In the genomic region with DNA sequence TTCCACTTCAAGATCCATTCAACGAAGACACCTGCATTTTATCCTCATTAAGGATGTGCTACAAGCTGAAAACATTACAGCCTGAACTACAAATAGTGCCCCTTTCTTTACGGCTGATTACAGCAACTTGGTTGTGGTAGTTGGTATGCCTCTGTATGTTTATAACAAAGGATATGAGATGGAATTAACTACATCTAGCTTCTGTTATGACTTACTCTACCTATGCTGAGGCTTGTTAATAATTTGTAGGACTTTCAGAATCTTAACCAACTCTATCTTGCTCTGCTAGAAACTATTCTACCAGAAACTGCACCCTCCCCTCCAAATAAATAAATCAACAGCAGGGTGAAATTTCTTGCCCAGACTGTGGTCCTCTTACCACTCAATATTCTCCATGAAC, we compare ENCODE assay signal across 16 cellular contexts.
DNase-seq lines count a peak whose midpoint lies in the region; ATAC-seq and TF ChIP-seq lines count a peak whose summit lies in the region.
"Had no signal": no experiment of that assay in that cellular context is flagged by ENCODE, and none has a peak within 500 bp of the region (broad histone marks: within the 10 kb centered on the region; RNA-seq: fewer than 3 reads in every experiment).

No MANE protein-coding gene starts in this region.

- no peak for DNase-seq in type B pancreatic cell (ENCODE audit: extremely low spot score, unreplicated experiment)
- DNase-seq in activated CD4-positive, alpha-beta T cell treated with anti-CD3 and anti-CD28 coated beads for 1 hour, result no peak
- DNase-seq in hypothalamus (lab: John Stamatoyannopoulos, UW), result no peak
- DNase-seq in GF-D8 (lab: John Stamatoyannopoulos, UW), result no peak
- DNase-seq: activated naive CD4-positive, alpha-beta T cell; IMR-90; right cardiac atrium; stimulated activated CD4-positive, alpha-beta T cell treated with anti-CD3 and anti-CD28 coated beads, Interleukin-2, amount 100 ng/mL, for 24 hours; T-helper 17 cell; tibial artery had no signal

- H3K27ac Mint-ChIP-seq in type B pancreatic cell, result no peak overlapping the region
- H3K27ac Mint-ChIP-seq: T-helper 17 cell had no signal

- no peaks in the 10 kb centered on the region for H3K9me3 Mint-ChIP-seq in type B pancreatic cell

- no peaks in the 10 kb centered on the region for H3K4me1 Mint-ChIP-seq in type B pancreatic cell (ENCODE audit: unreplicated experiment)
- H3K4me1 Mint-ChIP-seq: T-helper 17 cell had no signal

- no peaks in the 10 kb centered on the region for H3K36me3 Mint-ChIP-seq in type B pancreatic cell

- peaks cover 3% of the 10 kb centered on the region for H3K27me3 Mint-ChIP-seq in type B pancreatic cell

- no peak overlapping the region for H3K4me3 Mint-ChIP-seq in type B pancreatic cell
- H3K4me3 Mint-ChIP-seq: GM23338 had no signal

- peak; percentile 96 for ATAC-seq in GM18861 (IDR thresholded peaks at IDR 0.05; ENCODE audit: unreplicated experiment)
- peak; percentile 67 for ATAC-seq in GM21447 (IDR thresholded peaks at IDR 0.05; ENCODE audit: unreplicated experiment)
- peak; percentile 70 for ATAC-seq in HG03064 (IDR thresholded peaks at IDR 0.05; ENCODE audit: low read depth, unreplicated experiment)
- ATAC-seq in HG03571 (IDR thresholded peaks at IDR 0.05; ENCODE audit: unreplicated experiment), result peak; percentile 93
- ATAC-seq: right cardiac atrium, Right ventricle myocardium inferior, T-helper 17 cell had no signal

- TF ChIP-seq CTCF in type B pancreatic cell (conservative IDR thresholded peaks at IDR 0.05), result no peak
